ENCODE assay signal across 17 cellular contexts in the genomic region with DNA sequence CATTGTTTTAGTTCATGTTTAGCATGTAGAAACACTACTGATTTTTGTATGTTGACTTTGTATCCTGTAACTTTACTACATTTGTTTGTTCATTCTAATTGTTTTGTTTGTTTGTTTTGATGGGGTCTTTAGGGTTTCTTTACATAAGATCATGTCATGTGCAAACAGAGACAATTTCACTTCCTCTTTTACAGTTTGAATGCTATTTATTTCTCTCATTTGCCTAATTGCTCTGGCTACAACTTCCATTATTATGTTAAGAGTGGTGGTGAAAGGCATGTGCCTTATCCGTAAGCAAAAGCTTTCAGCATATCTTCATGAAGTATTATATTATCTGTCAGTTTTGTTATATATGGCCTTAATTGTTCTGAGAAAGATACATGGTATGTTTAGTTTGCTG.
DNase-seq lines count a peak whose midpoint lies in the region; ATAC-seq and TF ChIP-seq lines count a peak whose summit lies in the region.
"Had no signal": no experiment of that assay in that cellular context is flagged by ENCODE, and none has a peak within 500 bp of the region (broad histone marks: within the 10 kb centered on the region; RNA-seq: fewer than 3 reads in every experiment).

No MANE protein-coding gene starts in this region.

- H3K79me2 ChIP-seq in smooth muscle cell (ENCODE audit: low read depth) = no peaks in the 10 kb centered on the region
- H3K79me2 ChIP-seq: parathyroid adenoma had no signal

- no peaks in the 10 kb centered on the region for H4K20me1 ChIP-seq in smooth muscle cell (ENCODE audit: low read depth)

- peaks cover 28% of the 10 kb centered on the region for H3K4me1 Mint-ChIP-seq in WTC11
- H3K4me1 Mint-ChIP-seq in activated CD8-positive, alpha-beta T cell treated with anti-CD3 and anti-CD28 coated beads, Interleukin-2, amount 10 ng/mL, durations not matched to agents 7 days and 5 days (ENCODE audit: low read depth) = no peaks in the 10 kb centered on the region
- H3K4me1 Mint-ChIP-seq: CD14-positive monocyte had no signal

- H3K36me3 Mint-ChIP-seq in WTC11 = peaks cover 13% of the 10 kb centered on the region
- H3K36me3 Mint-ChIP-seq in activated CD8-positive, alpha-beta T cell treated with anti-CD3 and anti-CD28 coated beads, Interleukin-2, amount 10 ng/mL, durations not matched to agents 7 days and 5 days (ENCODE audit: low read depth) = no peaks in the 10 kb centered on the region
- H3K36me3 Mint-ChIP-seq: CD14-positive monocyte; stimulated activated memory B cell treated with anti-CD40 and anti-IgM and Interleukin-4, amounts not matched to agents 10 μg/mL and 1 μg/mL and 100 μg/mL, for 72 hours had no signal

- peak overlapping the region; percentile 32 for H3K4me3 Mint-ChIP-seq in WTC11
- H3K4me3 Mint-ChIP-seq in activated CD8-positive, alpha-beta T cell treated with anti-CD3 and anti-CD28 coated beads, Interleukin-2, amount 10 ng/mL, durations not matched to agents 7 days and 5 days = no peak overlapping the region
- H3K4me3 Mint-ChIP-seq: CD14-positive monocyte; stimulated activated memory B cell treated with anti-CD40 and anti-IgM and Interleukin-4, amounts not matched to agents 10 μg/mL and 1 μg/mL and 100 μg/mL, for 72 hours had no signal

- CTCF ChIA-PET in WTC11 (lab: Charles Lee) = no interaction called here
- CTCF ChIA-PET in activated CD8-positive, alpha-beta T cell treated with anti-CD3 and anti-CD28 coated beads, Interleukin-2, amount 10 ng/mL, durations not matched to agents 7 days and 5 days (lab: Charles Lee) = no interaction called here

- peak overlapping the region; percentile 91 for H3K27ac Mint-ChIP-seq in WTC11
- no peak overlapping the region for H3K27ac Mint-ChIP-seq in activated CD8-positive, alpha-beta T cell treated with anti-CD3 and anti-CD28 coated beads, Interleukin-2, amount 10 ng/mL, durations not matched to agents 7 days and 5 days
- H3K27ac Mint-ChIP-seq: stimulated activated memory B cell treated with anti-CD40 and anti-IgM and Interleukin-4, amounts not matched to agents 10 μg/mL and 1 μg/mL and 100 μg/mL, for 72 hours had no signal

- POLR2A ChIA-PET in WTC11 (lab: Charles Lee) = no interaction called here
- POLR2A ChIA-PET in activated CD8-positive, alpha-beta T cell treated with anti-CD3 and anti-CD28 coated beads, Interleukin-2, amount 10 ng/mL, durations not matched to agents 7 days and 5 days (lab: Charles Lee) = no interaction called here

- ATAC-seq in GM18861 (IDR thresholded peaks at IDR 0.05; ENCODE audit: unreplicated experiment) (peak; percentile 68), GM21717 (IDR thresholded peaks at IDR 0.05; ENCODE audit: unreplicated experiment) (peak; percentile 89), HG03432 (IDR thresholded peaks at IDR 0.05; ENCODE audit: unreplicated experiment) (peak; percentile 90), WTC11 (peak; percentile 84), omental fat pad (ENCODE audit: low FRiP score) (no peak)
- no peak for ATAC-seq in activated CD8-positive, alpha-beta T cell treated with anti-CD3 and anti-CD28 coated beads, Interleukin-2, amount 10 ng/mL, durations not matched to agents 7 days and 5 days
- ATAC-seq: stimulated activated memory B cell treated with anti-CD40 and anti-IgM and Interleukin-4, amounts not matched to agents 10 μg/mL and 1 μg/mL and 100 μg/mL, for 72 hours had no signal

- no peak overlapping the region for H3K4me3 ChIP-seq in smooth muscle cell

- no peak overlapping the region for H3K27ac ChIP-seq in smooth muscle cell (ENCODE audit: low read depth)
- H3K27ac ChIP-seq: HL-60, parathyroid adenoma had no signal

- TF ChIP-seq CTCF in WTC11 (IDR thresholded peaks at IDR 0.05) (no peak), smooth muscle cell (IDR thresholded peaks at IDR 0.05; ENCODE audit: borderline replicate concordance, insufficient read depth, poor library complexity, severe bottlenecking) (no peak), omental fat pad (IDR thresholded peaks at IDR 0.05) (no peak)

- 70% methylated on average over 1 of the region's 1 CpG for WGBS in smooth muscle cell (ENCODE audit: low lambda C conversion rate)

- DNase-seq in WTC11 (ENCODE audit: low spot score) (no peak), smooth muscle cell (lab: John Stamatoyannopoulos, UW; ENCODE audit: unreplicated experiment) (no peak), omental fat pad (ENCODE audit: low spot score) (no peak)
- DNase-seq in activated CD8-positive, alpha-beta T cell treated with anti-CD3 and anti-CD28 coated beads, Interleukin-2, amount 10 ng/mL, durations not matched to agents 7 days and 5 days = no peak
- no peak for DNase-seq in stimulated activated CD4-positive, alpha-beta T cell treated with anti-CD3 and anti-CD28 coated beads, Interleukin-2, amount 100 ng/mL, for 24 hours
- DNase-seq: activated CD4-positive, alpha-beta T cell treated with anti-CD3 and anti-CD28 coated beads for 48 hours; activated gamma-delta T cell; central memory CD4-positive, alpha-beta T cell; GDM1; NCI-H526 treated with DMSO at 0.1 percent for 48 hours had no signal

- H3K4me2 ChIP-seq in smooth muscle cell = no peak overlapping the region

- H2AFZ ChIP-seq in smooth muscle cell (ENCODE audit: low read depth) = no peak overlapping the region
- H2AFZ ChIP-seq: parathyroid adenoma had no signal

- H3K27me3 Mint-ChIP-seq in WTC11 (ENCODE audit: low read depth) = peaks cover 58% of the 10 kb centered on the region
- H3K27me3 Mint-ChIP-seq in activated CD8-positive, alpha-beta T cell treated with anti-CD3 and anti-CD28 coated beads, Interleukin-2, amount 10 ng/mL, durations not matched to agents 7 days and 5 days (ENCODE audit: low read depth) = no peaks in the 10 kb centered on the region
- H3K27me3 Mint-ChIP-seq: stimulated activated memory B cell treated with anti-CD40 and anti-IgM and Interleukin-4, amounts not matched to agents 10 μg/mL and 1 μg/mL and 100 μg/mL, for 72 hours had no signal

- H3F3A ChIP-seq in smooth muscle cell (ENCODE audit: low read depth) = no peaks in the 10 kb centered on the region

- H3K9me3 ChIP-seq in smooth muscle cell (replicated peaks; ENCODE audit: low read depth) = no peaks in the 10 kb centered on the region

- no peaks in the 10 kb centered on the region for H3K27me3 ChIP-seq in smooth muscle cell (ENCODE audit: low read depth)

- no peaks in the 10 kb centered on the region for H3K4me1 ChIP-seq in smooth muscle cell (ENCODE audit: low read depth)
- H3K4me1 ChIP-seq: parathyroid adenoma had no signal

- peaks cover 11% of the 10 kb centered on the region for H3K9me3 Mint-ChIP-seq in WTC11
- H3K9me3 Mint-ChIP-seq in activated CD8-positive, alpha-beta T cell treated with anti-CD3 and anti-CD28 coated beads, Interleukin-2, amount 10 ng/mL, durations not matched to agents 7 days and 5 days (ENCODE audit: insufficient read depth) = peaks cover 18% of the 10 kb centered on the region

- no peak overlapping the region for H3K9ac ChIP-seq in smooth muscle cell (ENCODE audit: low read depth)
- H3K9ac ChIP-seq: parathyroid adenoma had no signal

- no peaks in the 10 kb centered on the region for H3K36me3 ChIP-seq in smooth muscle cell (ENCODE audit: low read depth)

TF ChIP-seq in WTC11, 78 proteins besides CTCF, POLR2A, EP300 and RAD21:
- no peak for TF ChIP-seq ZNF423 (CRISPR knock-in tag; IDR thresholded peaks at IDR 0.05)
- TF ChIP-seq, protein P1, sequence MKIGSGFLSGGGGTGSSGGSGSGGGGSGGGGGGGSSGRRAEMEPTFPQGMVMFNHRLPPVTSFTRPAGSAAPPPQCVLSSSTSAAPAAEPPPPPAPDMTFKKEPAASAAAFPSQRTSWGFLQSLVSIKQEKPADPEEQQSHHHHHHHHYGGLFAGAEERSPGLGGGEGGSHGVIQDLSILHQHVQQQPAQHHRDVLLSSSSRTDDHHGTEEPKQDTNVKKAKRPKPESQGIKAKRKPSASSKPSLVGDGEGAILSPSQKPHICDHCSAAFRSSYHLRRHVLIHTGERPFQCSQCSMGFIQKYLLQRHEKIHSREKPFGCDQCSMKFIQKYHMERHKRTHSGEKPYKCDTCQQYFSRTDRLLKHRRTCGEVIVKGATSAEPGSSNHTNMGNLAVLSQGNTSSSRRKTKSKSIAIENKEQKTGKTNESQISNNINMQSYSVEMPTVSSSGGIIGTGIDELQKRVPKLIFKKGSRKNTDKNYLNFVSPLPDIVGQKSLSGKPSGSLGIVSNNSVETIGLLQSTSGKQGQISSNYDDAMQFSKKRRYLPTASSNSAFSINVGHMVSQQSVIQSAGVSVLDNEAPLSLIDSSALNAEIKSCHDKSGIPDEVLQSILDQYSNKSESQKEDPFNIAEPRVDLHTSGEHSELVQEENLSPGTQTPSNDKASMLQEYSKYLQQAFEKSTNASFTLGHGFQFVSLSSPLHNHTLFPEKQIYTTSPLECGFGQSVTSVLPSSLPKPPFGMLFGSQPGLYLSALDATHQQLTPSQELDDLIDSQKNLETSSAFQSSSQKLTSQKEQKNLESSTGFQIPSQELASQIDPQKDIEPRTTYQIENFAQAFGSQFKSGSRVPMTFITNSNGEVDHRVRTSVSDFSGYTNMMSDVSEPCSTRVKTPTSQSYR (CRISPR knock-in tag; IDR thresholded peaks at IDR 0.05) = no peak
- TF ChIP-seq TEAD4 (CRISPR knock-in tag; IDR thresholded peaks at IDR 0.05) = no peak
TF ChIP-seq in WTC11: peak in this region for 0.

Comparison
In these comparisons a context has a peak if more than half of its experiments do, and no peak if none do; other contexts are left out.
1. ATAC-seq: peak in GM18861 (single experiment), GM21717 (single experiment), HG03432 (single experiment) and WTC11 (single experiment); none in activated CD8-positive, alpha-beta T cell treated with anti-CD3 and anti-CD28 coated beads, Interleukin-2, amount 10 ng/mL, durations not matched to agents 7 days and 5 days (single experiment) and omental fat pad (single experiment).